ENCODE assay signal across 21 cellular contexts in the genomic region with DNA sequence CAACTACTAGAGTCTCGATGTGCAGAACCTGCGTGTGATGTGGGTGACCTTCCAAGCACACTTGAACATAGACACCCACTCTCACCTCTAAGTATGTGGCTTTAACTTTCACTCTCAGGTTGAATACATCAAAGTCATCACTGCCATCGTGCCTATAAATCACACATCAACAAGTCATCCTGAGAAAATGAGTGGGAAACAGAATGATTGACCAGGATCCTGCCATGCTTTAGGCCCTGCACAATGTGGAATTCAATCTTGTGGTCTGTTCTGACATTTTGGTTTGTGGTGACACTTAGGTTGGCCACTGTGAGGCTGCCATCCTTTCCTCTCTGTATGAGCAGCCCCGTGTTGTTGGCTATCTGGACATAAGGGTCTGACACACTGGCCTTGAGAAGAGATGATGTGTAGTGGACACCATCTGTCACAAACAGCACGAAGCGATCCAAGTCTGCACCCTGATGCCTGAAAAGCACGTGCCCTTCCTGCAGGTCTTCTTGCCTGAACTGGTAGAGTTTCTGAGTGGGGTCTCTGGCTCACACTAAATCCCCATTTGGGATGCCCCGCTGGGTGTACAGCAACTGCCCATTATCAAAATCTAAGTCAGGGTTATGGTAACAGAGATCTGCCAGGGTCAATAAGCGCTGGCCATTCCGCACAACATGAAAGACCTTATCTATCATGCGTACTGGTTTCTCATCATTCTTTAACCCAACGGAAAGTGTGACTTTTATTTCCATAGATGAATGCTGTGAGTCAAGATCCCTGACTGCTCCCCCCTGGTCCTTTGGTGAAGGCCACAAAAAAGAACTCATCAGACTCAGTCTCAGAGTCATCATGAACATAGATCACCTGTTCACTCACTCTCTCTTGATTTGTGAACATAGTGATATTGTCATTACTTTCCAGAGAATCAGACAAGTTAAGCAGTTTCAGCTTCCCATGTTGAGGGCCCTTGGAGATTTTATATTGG.
A peak's percentile ranks its signal among the peaks of the same experiment; 100 is the strongest.
DNase-seq lines count a peak whose midpoint lies in the region; ATAC-seq and TF ChIP-seq lines count a peak whose summit lies in the region.
"Had no signal": no experiment of that assay in that cellular context is flagged by ENCODE, and none has a peak within 500 bp of the region (broad histone marks: within the 10 kb centered on the region; RNA-seq: fewer than 3 reads in every experiment).

No MANE protein-coding gene starts in this region.

- no peaks in the 10 kb centered on the region for H3K36me3 Mint-ChIP-seq in activated T-helper 1 cell treated with anti-CD3 and anti-CD28 coated beads, Interleukin-12 subunit alpha, Interleukin-12 subunit beta, Interleukin-2, Interleukin-4 antibody, amounts not matched to agents 30 ng/mL and 10 ng/mL and 1 ng/mL, durations not matched to agents 14 hours and 24 hours and 36 hours (ENCODE audit: low read depth)
- H3K36me3 Mint-ChIP-seq in endothelial cell (ENCODE audit: low read depth, unreplicated experiment), result no peaks in the 10 kb centered on the region
- H3K36me3 Mint-ChIP-seq: neural progenitor cell had no signal

- CTCF ChIA-PET in RWPE1 (lab: Yijun Ruan, JAX), result no interaction called here

- intact Hi-C loops in activated T-helper 1 cell treated with anti-CD3 and anti-CD28 coated beads, Interleukin-12 subunit alpha, Interleukin-12 subunit beta, Interleukin-2, Interleukin-4 antibody, amounts not matched to agents 30 ng/mL and 10 ng/mL and 1 ng/mL, durations not matched to agents 14 hours and 24 hours and 36 hours (cut with micrococcal nuclease), result loop anchor here (1.0 to 5.0 kb wide), 8 partner anchors 27 to 558 kb away; a partner anchor contains a TSS

- peak overlapping the region; percentile 68 for H3K27ac Mint-ChIP-seq in activated T-helper 1 cell treated with anti-CD3 and anti-CD28 coated beads, Interleukin-12 subunit alpha, Interleukin-12 subunit beta, Interleukin-2, Interleukin-4 antibody, amounts not matched to agents 30 ng/mL and 10 ng/mL and 1 ng/mL, durations not matched to agents 14 hours and 24 hours and 36 hours
- no peak overlapping the region for H3K27ac Mint-ChIP-seq in endothelial cell (ENCODE audit: unreplicated experiment)
- H3K27ac Mint-ChIP-seq: neural progenitor cell had no signal

- no peaks in the 10 kb centered on the region for H3K9me3 Mint-ChIP-seq in activated T-helper 1 cell treated with anti-CD3 and anti-CD28 coated beads, Interleukin-12 subunit alpha, Interleukin-12 subunit beta, Interleukin-2, Interleukin-4 antibody, amounts not matched to agents 30 ng/mL and 10 ng/mL and 1 ng/mL, durations not matched to agents 14 hours and 24 hours and 36 hours
- H3K9me3 Mint-ChIP-seq in endothelial cell (ENCODE audit: unreplicated experiment), result no peaks in the 10 kb centered on the region
- H3K9me3 Mint-ChIP-seq: neural progenitor cell had no signal

- H3K27ac ChIP-seq in RWPE1, result no peak overlapping the region
- H3K27ac ChIP-seq: 22Rv1, gastroesophageal sphincter, neural progenitor cell, testis had no signal

- ATAC-seq in activated CD4-positive, CD25-positive, alpha-beta regulatory T cell treated with anti-CD3 and anti-CD28 coated beads, Interleukin-2, amount 50 U/mL, for 24 hours, result peak; percentile 58 to 63
- ATAC-seq in HG02852 (IDR thresholded peaks at IDR 0.05; ENCODE audit: unreplicated experiment) (peak; percentile 55), HG03520 (IDR thresholded peaks at IDR 0.05; ENCODE audit: unreplicated experiment) (no peak)
- ATAC-seq: gastroesophageal sphincter, HCT116, Right ventricle myocardium inferior had no signal

- POLR2A ChIA-PET in RWPE1 (lab: Yijun Ruan, JAX; ENCODE audit: low non-redundant PET), result no interaction called here

- no peak for DNase-seq in activated CD4-positive, CD25-positive, alpha-beta regulatory T cell treated with anti-CD3 and anti-CD28 coated beads, Interleukin-2, amount 50 U/mL, for 72 hours
- no peak for DNase-seq in activated T-helper 1 cell treated with anti-CD3 and anti-CD28 coated beads, Interleukin-12 subunit alpha, Interleukin-12 subunit beta, Interleukin-2, Interleukin-4 antibody, amounts not matched to agents 30 ng/mL and 10 ng/mL and 1 ng/mL, durations not matched to agents 14 hours and 24 hours and 36 hours (ENCODE audit: low spot score)
- DNase-seq in stimulated activated CD4-positive, alpha-beta T cell treated with anti-CD3 and anti-CD28 coated beads, Interleukin-4, amount 100 ng/mL, for 24 hours, result peak; percentile 35
- DNase-seq in RWPE1 (ENCODE audit: low spot score) (no peak), endothelial cell (ENCODE audit: low spot score) (no peak)
- DNase-seq: BE2C; central memory CD4-positive, alpha-beta T cell; Kasumi-1; midbrain; NCI-H1092 treated with DMSO at 0.1 percent for 48 hours; NCI-H526; SW 1271; testis had no signal

- H3K27me3 Mint-ChIP-seq in activated T-helper 1 cell treated with anti-CD3 and anti-CD28 coated beads, Interleukin-12 subunit alpha, Interleukin-12 subunit beta, Interleukin-2, Interleukin-4 antibody, amounts not matched to agents 30 ng/mL and 10 ng/mL and 1 ng/mL, durations not matched to agents 14 hours and 24 hours and 36 hours (ENCODE audit: insufficient read depth), result peaks cover 69% of the 10 kb centered on the region
- H3K27me3 Mint-ChIP-seq in endothelial cell (ENCODE audit: unreplicated experiment), result no peaks in the 10 kb centered on the region

- peaks cover 30% of the 10 kb centered on the region for H3K4me1 Mint-ChIP-seq in activated T-helper 1 cell treated with anti-CD3 and anti-CD28 coated beads, Interleukin-12 subunit alpha, Interleukin-12 subunit beta, Interleukin-2, Interleukin-4 antibody, amounts not matched to agents 30 ng/mL and 10 ng/mL and 1 ng/mL, durations not matched to agents 14 hours and 24 hours and 36 hours (ENCODE audit: low read depth)
- H3K4me1 Mint-ChIP-seq in endothelial cell (ENCODE audit: unreplicated experiment), result no peaks in the 10 kb centered on the region
- H3K4me1 Mint-ChIP-seq: neural progenitor cell had no signal

- H3K4me3 Mint-ChIP-seq in activated T-helper 1 cell treated with anti-CD3 and anti-CD28 coated beads, Interleukin-12 subunit alpha, Interleukin-12 subunit beta, Interleukin-2, Interleukin-4 antibody, amounts not matched to agents 30 ng/mL and 10 ng/mL and 1 ng/mL, durations not matched to agents 14 hours and 24 hours and 36 hours, result peak overlapping the region; percentile 2
- no peak overlapping the region for H3K4me3 Mint-ChIP-seq in endothelial cell (ENCODE audit: unreplicated experiment)
- H3K4me3 Mint-ChIP-seq: neural progenitor cell had no signal

- TF ChIP-seq CTCF in RWPE1 (conservative IDR thresholded peaks at IDR 0.05; ENCODE audit: low read depth) (no peak), endothelial cell (IDR thresholded peaks at IDR 0.05; ENCODE audit: unreplicated experiment) (no peak)
